In the genomic region with DNA sequence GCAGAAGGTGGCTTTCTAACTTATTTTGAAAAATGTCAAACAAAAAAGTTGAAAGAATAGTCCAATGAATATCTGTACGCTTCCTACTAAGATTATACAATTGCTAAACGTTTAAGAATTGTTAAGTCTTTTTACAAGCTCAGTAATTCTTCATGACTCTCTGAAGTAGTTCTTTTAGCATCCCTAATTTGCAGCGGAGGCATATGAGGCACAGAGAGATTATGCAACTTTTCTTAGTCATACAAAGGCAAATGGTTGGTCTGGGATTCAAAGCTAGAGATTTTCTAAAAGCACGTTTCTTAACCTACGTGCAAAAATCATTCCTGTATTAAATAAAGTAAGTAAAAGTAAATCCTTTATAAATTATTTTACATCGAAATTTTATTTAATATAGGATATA, we compare ENCODE assay signal across 16 cellular contexts.
"Had no signal": no experiment of that assay in that cellular context is flagged by ENCODE, and none has a peak within 500 bp of the region (broad histone marks: within the 10 kb centered on the region; RNA-seq: fewer than 3 reads in every experiment).

No MANE protein-coding gene starts in this region.

- ATAC-seq: activated CD8-positive, alpha-beta memory T cell treated with anti-CD3 and anti-CD28 coated beads, Interleukin-2, amount 10 ng/mL, durations not matched to agents 7 days and 5 days; body of pancreas; effector memory CD8-positive, alpha-beta T cell; right cardiac atrium; stimulated activated naive CD8-positive, alpha-beta T cell treated with anti-CD3 and anti-CD28 coated beads, Interleukin-15, amount 100 ng/mL, for 72 hours; WTC11 had no signal

- H3K4me3 ChIP-seq: body of pancreas, esophagus squamous epithelium, lung, smooth muscle cell, suprapubic skin had no signal

- DNase-seq: activated CD4-positive, alpha-beta memory T cell treated with anti-CD3 and anti-CD28 coated beads, Interleukin-2, amount 10 ng/mL, durations not matched to agents 7 days and 5 days; activated CD4-positive, alpha-beta T cell treated with anti-CD3 and anti-CD28 coated beads for 4 hours; activated CD8-positive, alpha-beta memory T cell treated with anti-CD3 and anti-CD28 coated beads, Interleukin-2, amount 10 ng/mL, durations not matched to agents 7 days and 5 days; amygdala; body of pancreas; effector memory CD8-positive, alpha-beta T cell; esophagus squamous epithelium; hypothalamus; midbrain; stimulated activated CD4-positive, alpha-beta T cell treated with anti-CD3 and anti-CD28 coated beads, Interleukin-4, amount 100 ng/mL, for 1 hour; stimulated activated naive CD8-positive, alpha-beta T cell treated with anti-CD3 and anti-CD28 coated beads, Interleukin-15, amount 100 ng/mL, for 72 hours had no signal
